In genomic region chr1:63557365-63557987, GRCh38 we compare ENCODE assay signal across 9 cellular contexts. TPM values are rescaled to one million over a fixed set of nuclear protein-coding genes. Genes with fewer than 3 reads are reported as not detected.
DNase-seq lines count a peak whose midpoint lies in the region; ATAC-seq and TF ChIP-seq lines count a peak whose summit lies in the region.
"Had no signal": no experiment of that assay in that cellular context is flagged by ENCODE, and none has a peak within 500 bp of the region (broad histone marks: within the 10 kb centered on the region; RNA-seq: fewer than 3 reads in every experiment).

No MANE protein-coding gene starts in this region.

- H3K9me3 ChIP-seq in RWPE2 (ENCODE audit: severe bottlenecking) = no peaks in the 10 kb centered on the region
- H3K9me3 ChIP-seq in esophagus squamous epithelium = no peaks in the 10 kb centered on the region

- DNase-seq in COLO829 (ENCODE audit: low spot score) (peak; percentile 8), H4 (ENCODE audit: low spot score) (peak; percentile 45), RWPE2 (ENCODE audit: low spot score) (no peak), esophagus squamous epithelium (lab: John Stamatoyannopoulos, UW) (no peak), NCI-H1092 treated with DMSO at 0.1 percent for 48 hours (lab: John Stamatoyannopoulos, UW) (no peak), cerebellar nuclear complex (lab: John Stamatoyannopoulos, UW) (no peak)
- peak; percentile 8 for DNase-seq in stimulated activated CD4-positive, alpha-beta T cell treated with anti-CD3 and anti-CD28 coated beads, Interleukin-1b, Interleukin-23, amount 100 ng/mL, for 48 hours
- DNase-seq in activated CD8-positive, alpha-beta memory T cell treated with anti-CD3 and anti-CD28 coated beads for 24 hours = no peak

- H3K4me3 ChIP-seq in RWPE2 (ENCODE audit: severe bottlenecking) (no peak overlapping the region), esophagus squamous epithelium (no peak overlapping the region)
- H3K4me3 ChIP-seq: lung had no signal

- no peak for TF ChIP-seq POLR2A in esophagus squamous epithelium (IDR thresholded peaks at IDR 0.05)

- H3K27ac ChIP-seq in RWPE2 (ENCODE audit: poor library complexity, severe bottlenecking) (no peak overlapping the region), esophagus squamous epithelium (no peak overlapping the region)

- intact Hi-C loops in esophagus squamous epithelium (cut with DNase I) = no loop called here

- peak; percentile 31; the same call in 1 of the 3 replicates for ATAC-seq in RWPE2 (ENCODE audit: low read depth)

- WGBS in esophagus squamous epithelium, 2 donors = 70 to 74% methylated on average over 6 of the region's 6 CpGs

- H3K36me3 ChIP-seq in RWPE2 (ENCODE audit: low read depth) (peaks cover 6% of the 10 kb centered on the region; the same call in 1 of the 2 replicates), esophagus squamous epithelium (peaks cover 0 to 11% (median 0%) of the 10 kb centered on the region in 3 donors)

- H3K27me3 ChIP-seq in RWPE2 (ENCODE audit: insufficient read depth, poor library complexity, severe bottlenecking) (no peaks in the 10 kb centered on the region), esophagus squamous epithelium (no peaks in the 10 kb centered on the region)

- H3K4me1 ChIP-seq in RWPE2 (ENCODE audit: insufficient read depth, poor library complexity, severe bottlenecking) (no peaks in the 10 kb centered on the region), esophagus squamous epithelium (no peaks in the 10 kb centered on the region)

- peak; percentile 77 for TF ChIP-seq CTCF in RWPE2 (IDR thresholded peaks at IDR 0.05; ENCODE audit: poor library complexity, severe bottlenecking)
- TF ChIP-seq CTCF in esophagus squamous epithelium (IDR thresholded peaks at IDR 0.05) = peak in 4 of 6 experiments; percentile 11 to 41 (median 27)

RNA-seq across cellular contexts. Expression of gene EFCAB7, which starts 34.2 kb away (rescaled TPM):
- 8.9 and 9.8 TPM in 2 replicates for total RNA-seq in H4 (2014; rRNA removed; shearing (Covaris generic))
- total RNA-seq in esophagus squamous epithelium = 1 to 10 TPM; 1.1 to 4.2 (median 2.7) TPM

RNA-seq across cellular contexts. Expression of gene ITGB3BP, which starts 34.5 kb away (rescaled TPM):
- 47.6 and 49.1 TPM in 2 replicates for total RNA-seq in H4 (2014; rRNA removed; shearing (Covaris generic))
- total RNA-seq in esophagus squamous epithelium = 10 to 100 TPM in 3 of 4 donors, 1 to 10 TPM in 1; 7.3 to 22.3 (median 12.7) TPM

RNA-seq across cellular contexts. Expression of gene PGM1, which starts 35.7 kb away (rescaled TPM):
- total RNA-seq in H4 (2014; rRNA removed; shearing (Covaris generic)) = 84.0 and 93.6 TPM in 2 replicates
- 10 to 100 TPM; 43.1 to 77.2 (median 47.4) TPM for total RNA-seq in esophagus squamous epithelium

Comparison
In these comparisons a context has a peak if more than half of its experiments do, and no peak if none do; other contexts are left out.
1. DNase-seq: peak in COLO829 (single experiment), H4 (single experiment) and stimulated activated CD4-positive, alpha-beta T cell treated with anti-CD3 and anti-CD28 coated beads, Interleukin-1b, Interleukin-23, amount 100 ng/mL, for 48 hours (single experiment); none in RWPE2 (single experiment), esophagus squamous epithelium (single experiment), NCI-H1092 treated with DMSO at 0.1 percent for 48 hours (single experiment), activated CD8-positive, alpha-beta memory T cell treated with anti-CD3 and anti-CD28 coated beads for 24 hours (single experiment) and cerebellar nuclear complex (0 of 2).